In genomic region chr17:75854111-75854748, GRCh38 we compare ENCODE assay signal across 1 cellular context.
A peak's percentile ranks its signal among the peaks of the same experiment; 100 is the strongest.
TF ChIP-seq lines count a peak whose summit lies in the region.

No MANE protein-coding gene starts in this region.

TF ChIP-seq in HepG2, 621 proteins besides CTCF, POLR2A, EP300 and RAD21 (continued from another document):
- 0 out of 2 replicates have a peak, but pooled peaks have one; percentile 30 for TF ChIP-seq POGK (CRISPR knock-in tag; conservative IDR thresholded peaks at IDR 0.05)
